ENCODE assay signal across 8 cellular contexts in genomic region chr17:48544356-48545021, GRCh38. TPM values are rescaled to one million over a fixed set of nuclear protein-coding genes. Genes with fewer than 3 reads are reported as not detected.
DNase-seq lines count a peak whose midpoint lies in the region; ATAC-seq, FAIRE-seq and TF ChIP-seq lines count a peak whose summit lies in the region.

No MANE protein-coding gene starts in this region.

- intact Hi-C loops in pancreas (cut with DNase I), result no loop called here

- H3K36me3 ChIP-seq in pancreas, result no peaks in the 10 kb centered on the region

- peaks cover 15% of the 10 kb centered on the region for H3K27me3 Mint-ChIP-seq in activated T-cell treated with anti-CD3 and anti-CD28 coated beads, Interleukin-2, amount 50 U/mL, for 4 hours (ENCODE audit: low read depth)

- H3K4me3 Mint-ChIP-seq in activated T-cell treated with anti-CD3 and anti-CD28 coated beads, Interleukin-2, amount 50 U/mL, for 4 hours, result peak overlapping the region; percentile 96

- no peaks in the 10 kb centered on the region for H3K36me3 Mint-ChIP-seq in activated T-cell treated with anti-CD3 and anti-CD28 coated beads, Interleukin-2, amount 50 U/mL, for 4 hours (ENCODE audit: insufficient read depth)

- ATAC-seq in activated T-cell treated with anti-CD3 and anti-CD28 coated beads, Interleukin-2, amount 50 U/mL, for 4 hours, result no peak
- ATAC-seq in pancreas, result peak in 3 of 4 donors; percentile 37 to 46 (median 41)
- no peak for ATAC-seq in HG02981 (IDR thresholded peaks at IDR 0.05; ENCODE audit: unreplicated experiment)

- 15% methylated on average over 29 to 38 of the region's 38 CpGs for WGBS in pancreas, 2 donors

- no peak for TF ChIP-seq CTCF in foreskin fibroblast (IDR thresholded peaks at IDR 0.05; ENCODE audit: low read depth, low read length)
- no peak for TF ChIP-seq CTCF in pancreas (IDR thresholded peaks at IDR 0.05)

- H3K27me3 ChIP-seq in pancreas, result peaks cover 0 to 32% (median 2%) of the 10 kb centered on the region in 4 donors

- H3K9me3 ChIP-seq in pancreas, result no peaks in the 10 kb centered on the region

- no peak for FAIRE-seq in pancreas (lab: Jason Lieb, UNC)

- no peaks in the 10 kb centered on the region for H3K4me1 ChIP-seq in pancreas

- DNase-seq in AG08395 (ENCODE audit: low spot score) (peak; percentile 78), HT1080 (ENCODE audit: low read depth) (peak; percentile 71), foreskin fibroblast (peak; percentile 68 to 82), pancreas (peak; percentile 33 to 63 (median 48)), DMS 273 treated with DMSO at 0.1 percent for 48 hours (lab: John Stamatoyannopoulos, UW) (no peak), GM19240 (ENCODE audit: insufficient read length, low spot score) (no peak)
- no peak for DNase-seq in activated T-cell treated with anti-CD3 and anti-CD28 coated beads, Interleukin-2, amount 50 U/mL, for 4 hours

- peaks cover 56% of the 10 kb centered on the region for H3K4me1 Mint-ChIP-seq in activated T-cell treated with anti-CD3 and anti-CD28 coated beads, Interleukin-2, amount 50 U/mL, for 4 hours (ENCODE audit: low read depth)

- no peaks in the 10 kb centered on the region for H3K9me3 Mint-ChIP-seq in activated T-cell treated with anti-CD3 and anti-CD28 coated beads, Interleukin-2, amount 50 U/mL, for 4 hours

- H3K4me3 ChIP-seq in foreskin fibroblast (ENCODE audit: low read depth in 1 of 2, low read length in 2 of 2) (peak overlapping the region; percentile 65 to 78), pancreas (peak overlapping the region in 2 of 4 donors; percentile 35 to 54)

- H3K27ac ChIP-seq in pancreas, result peak overlapping the region in 2 of 4 donors; percentile 69 to 72

RNA-seq across cellular contexts. Expression of gene HOXB2, which starts 0.4 kb away (rescaled TPM):
- 34.3 and 40.1 TPM in 2 replicates for total RNA-seq in HT1080 (2014; rRNA removed; shearing (Covaris generic))
- polyA plus RNA-seq in HT1080 (2015; cell fraction: cytosol; rRNA removed), result 52.9 and 59.0 TPM in 2 replicates
- polyA plus RNA-seq in HT1080 (2015; cell fraction: nucleus; rRNA removed), result 59.0 and 66.8 TPM in 2 replicates
- 10 to 100 TPM; 12.9 to 21.3 (median 12.9) TPM for total RNA-seq in activated T-cell treated with anti-CD3 and anti-CD28 coated beads, Interleukin-2, amount 50 U/mL, for 4 hours
- total RNA-seq in pancreas, result 1 to 10 TPM in 3 of 6 donors, under 1 TPM in 3; 0.39 to 5.1 (median 1.3) TPM
- 1 to 10 TPM; 2.2 to 4.6 TPM for polyA plus RNA-seq in pancreas

RNA-seq across cellular contexts. Expression of gene HOXB1, which starts 13.7 kb away (rescaled TPM):
- not detected in 2 replicates for total RNA-seq in HT1080 (2014; rRNA removed; shearing (Covaris generic))
- not detected in 2 replicates for polyA plus RNA-seq in HT1080 (2015; cell fraction: cytosol; rRNA removed)
- not detected in 2 replicates for polyA plus RNA-seq in HT1080 (2015; cell fraction: nucleus; rRNA removed)
- not detected for total RNA-seq in activated T-cell treated with anti-CD3 and anti-CD28 coated beads, Interleukin-2, amount 50 U/mL, for 4 hours
- total RNA-seq in pancreas, result not detected
- not detected for polyA plus RNA-seq in pancreas

RNA-seq across cellular contexts. Expression of gene HOXB4, which starts 33.7 kb away (rescaled TPM):
- total RNA-seq in HT1080 (2014; rRNA removed; shearing (Covaris generic)), result 3.9 and 4.3 TPM in 2 replicates
- polyA plus RNA-seq in HT1080 (2015; cell fraction: cytosol; rRNA removed), result 3.3 and 4.4 TPM in 2 replicates
- 12.6 and 13.8 TPM in 2 replicates for polyA plus RNA-seq in HT1080 (2015; cell fraction: nucleus; rRNA removed)
- 1 to 10 TPM in 2 of 3 donors, under 1 TPM in 1; 0.94 to 1.6 (median 1.4) TPM for total RNA-seq in activated T-cell treated with anti-CD3 and anti-CD28 coated beads, Interleukin-2, amount 50 U/mL, for 4 hours
- total RNA-seq in pancreas, result 1 to 10 TPM in 1 of 6 donors, under 1 TPM in 5; 0.22 to 2.5 (median 0.57) TPM
- under 1 TPM; 0.89 to 0.91 TPM for polyA plus RNA-seq in pancreas

RNA-seq across cellular contexts. Expression of gene HOXB3, which starts 45.6 kb away (rescaled TPM):
- 3.0 and 4.2 TPM in 2 replicates for total RNA-seq in HT1080 (2014; rRNA removed; shearing (Covaris generic))
- polyA plus RNA-seq in HT1080 (2015; cell fraction: cytosol; rRNA removed), result 2.4 and 4.3 TPM in 2 replicates
- 17.3 and 30.1 TPM in 2 replicates for polyA plus RNA-seq in HT1080 (2015; cell fraction: nucleus; rRNA removed)
- total RNA-seq in activated T-cell treated with anti-CD3 and anti-CD28 coated beads, Interleukin-2, amount 50 U/mL, for 4 hours, result 1 to 10 TPM in 1 of 3 donors, under 1 TPM in 2; 0.50 to 1.0 (median 0.81) TPM
- 1 to 10 TPM; 1.1 to 5.6 (median 1.6) TPM for total RNA-seq in pancreas
- polyA plus RNA-seq in pancreas, result 1 to 10 TPM; 3.3 to 5.6 TPM

RNA-seq across cellular contexts. Expression of gene HOXB5, which starts 49.1 kb away (rescaled TPM):
- 0.47 and 0.51 TPM in 2 replicates for total RNA-seq in HT1080 (2014; rRNA removed; shearing (Covaris generic))
- polyA plus RNA-seq in HT1080 (2015; cell fraction: cytosol; rRNA removed), result 3.2 and 3.6 TPM in 2 replicates
- polyA plus RNA-seq in HT1080 (2015; cell fraction: nucleus; rRNA removed), result 23.0 and 23.5 TPM in 2 replicates
- under 1 TPM in 1 of 3 donors, not detected in 2; 0.08 TPM for total RNA-seq in activated T-cell treated with anti-CD3 and anti-CD28 coated beads, Interleukin-2, amount 50 U/mL, for 4 hours
- under 1 TPM; 0.19 to 0.90 (median 0.26) TPM for total RNA-seq in pancreas
- polyA plus RNA-seq in pancreas, result 1 to 10 TPM in 1 of 2 donors, under 1 TPM in 1; 0.80 to 1.0 TPM

Comparison
In these comparisons a context has a peak if more than half of its experiments do, and no peak if none do; other contexts are left out.
1. DNase-seq: peak in AG08395 (single experiment), HT1080 (single experiment), foreskin fibroblast (2 of 2) and pancreas (6 of 6); none in activated T-cell treated with anti-CD3 and anti-CD28 coated beads, Interleukin-2, amount 50 U/mL, for 4 hours (single experiment), DMS 273 treated with DMSO at 0.1 percent for 48 hours (single experiment) and GM19240 (single experiment).
2. ATAC-seq: peak in pancreas (3 of 4); none in activated T-cell treated with anti-CD3 and anti-CD28 coated beads, Interleukin-2, amount 50 U/mL, for 4 hours (0 of 2) and HG02981 (single experiment).